Comparison of ENCODE assay signal across 1 cellular context in the genomic region with DNA sequence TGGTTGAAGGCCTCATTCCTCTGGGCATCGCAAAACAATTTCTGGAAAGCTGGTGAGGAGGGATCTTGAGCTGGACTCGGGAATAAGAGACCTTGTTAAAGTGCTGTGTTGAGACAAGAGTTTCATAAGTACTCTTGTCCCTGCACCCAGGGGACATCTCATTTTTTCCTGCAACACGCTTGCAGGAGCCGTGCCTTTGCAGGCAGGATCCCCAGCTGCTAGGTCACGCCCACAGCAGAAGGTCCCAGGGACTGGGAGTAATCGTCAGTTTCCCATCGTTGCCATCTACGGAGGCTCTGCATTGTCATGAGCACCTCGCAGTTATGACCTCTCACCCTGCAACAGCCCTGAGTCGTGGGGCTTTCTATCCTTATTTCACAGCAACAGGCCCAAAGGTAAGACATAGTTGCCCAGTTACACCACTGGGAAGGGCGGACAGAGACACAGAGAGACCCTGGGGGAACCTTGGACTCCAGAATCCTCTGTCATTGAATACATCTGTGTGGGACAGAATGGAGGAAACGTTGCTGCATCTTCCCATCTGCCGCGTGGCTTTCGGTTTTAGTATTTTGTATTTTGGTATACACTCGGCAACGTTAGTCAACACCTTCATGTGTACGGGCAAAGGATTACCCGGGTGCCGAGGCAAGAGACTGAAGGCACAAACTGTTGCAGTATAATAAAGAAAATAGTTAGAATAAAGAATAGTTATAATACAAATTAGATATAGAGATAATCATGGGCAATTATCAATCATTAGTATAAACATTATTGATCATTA.
TF ChIP-seq lines count a peak whose summit lies in the region.

No MANE protein-coding gene starts in this region.

TF ChIP-seq in GM12891, 5 proteins besides CTCF, POLR2A, EP300 and RAD21:
- TF ChIP-seq SPI1 (IDR thresholded peaks at IDR 0.05; ENCODE audit: low read depth, low read length) (no peak), POU2F2 (IDR thresholded peaks at IDR 0.05; ENCODE audit: low read depth, low read length) (no peak), POLR2AphosphoS5 (IDR thresholded peaks at IDR 0.05; ENCODE audit: low read depth, low read length) (no peak), TAF1 (IDR thresholded peaks at IDR 0.05; ENCODE audit: low read depth, low read length) (no peak), PAX5 (IDR thresholded peaks at IDR 0.05; ENCODE audit: insufficient read depth, low read length, severe bottlenecking) (no peak)
